19 cellular contexts compared by ENCODE assay signal in genomic region chr14:100144996-100145646, GRCh38. TPM values are rescaled to one million over a fixed set of nuclear protein-coding genes. Genes with fewer than 3 reads are reported as not detected.
DNase-seq lines count a peak whose midpoint lies in the region; ATAC-seq and TF ChIP-seq lines count a peak whose summit lies in the region.
"Had no signal": no experiment of that assay in that cellular context is flagged by ENCODE, and none has a peak within 500 bp of the region (broad histone marks: within the 10 kb centered on the region; RNA-seq: fewer than 3 reads in every experiment).

No MANE protein-coding gene starts in this region.

- H3K27ac ChIP-seq in right cardiac atrium (ENCODE audit: low read length) = no peak overlapping the region
- H3K27ac ChIP-seq: GM23248, neural progenitor cell had no signal

- no peak overlapping the region for H3K27ac Mint-ChIP-seq in WTC11
- peak overlapping the region in 3 of 6 donors; percentile 27 to 71 (median 62) for H3K27ac Mint-ChIP-seq in immature natural killer cell
- H3K27ac Mint-ChIP-seq: activated CD4-positive, alpha-beta T cell treated with anti-CD3 and anti-CD28 coated beads for 36 hours; neural progenitor cell had no signal

- H3K9me3 ChIP-seq in right cardiac atrium (ENCODE audit: control insufficient read depth, low read length) = no peaks in the 10 kb centered on the region

- no peaks in the 10 kb centered on the region for H3K27me3 ChIP-seq in right cardiac atrium (ENCODE audit: control insufficient read depth, insufficient read depth)
- H3K27me3 ChIP-seq: neural progenitor cell had no signal

- H3K4me1 Mint-ChIP-seq in WTC11 = peaks cover 8% of the 10 kb centered on the region
- peaks cover 22 to 23% of the 10 kb centered on the region in 2 donors for H3K4me1 Mint-ChIP-seq in immature natural killer cell

- DNase-seq in HT-29 (ENCODE audit: low spot score) = peak; percentile 72
- no peak for DNase-seq in WTC11 (ENCODE audit: low spot score)
- DNase-seq in right cardiac atrium = peak; percentile 45 to 78 (median 78)
- no peak for DNase-seq in sciatic nerve (ENCODE audit: low spot score)
- DNase-seq in immature natural killer cell = no peak
- no peak for DNase-seq in NCI-H2196 (lab: John Stamatoyannopoulos, UW; ENCODE audit: unreplicated experiment)
- DNase-seq: activated CD4-positive, alpha-beta T cell treated with anti-CD3 and anti-CD28 coated beads for 36 hours; AML-193; effector memory CD4-positive, alpha-beta T cell; GDM1; GM23248; NCI-H146; stimulated activated CD4-positive, alpha-beta T cell treated with anti-CD3 and anti-CD28 coated beads, Interleukin-1b, Interleukin-23, amount 100 ng/mL, for 48 hours; T1000 had no signal

- H3K36me3 Mint-ChIP-seq in WTC11 (no peaks in the 10 kb centered on the region), immature natural killer cell (peaks cover 0 to 14% (median 3%) of the 10 kb centered on the region in 3 donors)
- H3K36me3 Mint-ChIP-seq: activated naive CD4-positive, alpha-beta T cell treated with anti-CD3 and anti-CD28 coated beads, Interleukin-2, amount 50 U/mL, for 24 hours; neural progenitor cell had no signal

- intact Hi-C loops in right cardiac atrium (cut with DNase I) = no loop called here
- intact Hi-C loops in sciatic nerve (cut with DNase I) = no loop called here

- CTCF ChIA-PET in WTC11 (lab: Charles Lee) = interaction anchor here (9.5 kb wide), 1 partner anchor 8 kb away, joined by 136 read pairs; no protein-coding TSS in a partner anchor

- H3K9me3 Mint-ChIP-seq in WTC11 (no peaks in the 10 kb centered on the region), immature natural killer cell (no peaks in the 10 kb centered on the region)
- H3K9me3 Mint-ChIP-seq: activated naive CD4-positive, alpha-beta T cell treated with anti-CD3 and anti-CD28 coated beads, Interleukin-2, amount 50 U/mL, for 24 hours; neural progenitor cell had no signal

- ATAC-seq in WTC11 (no peak), right cardiac atrium (peak; percentile 30 to 36), sciatic nerve (peak; percentile 8), HG03139 (IDR thresholded peaks at IDR 0.05; ENCODE audit: unreplicated experiment) (no peak), GM21529 (IDR thresholded peaks at IDR 0.05; ENCODE audit: unreplicated experiment) (no peak)
- ATAC-seq: activated CD4-positive, alpha-beta T cell treated with anti-CD3 and anti-CD28 coated beads for 36 hours had no signal

- H3K4me3 Mint-ChIP-seq in WTC11 (no peak overlapping the region), immature natural killer cell (no peak overlapping the region)
- H3K4me3 Mint-ChIP-seq: activated CD4-positive, alpha-beta T cell treated with anti-CD3 and anti-CD28 coated beads for 36 hours; activated naive CD4-positive, alpha-beta T cell treated with anti-CD3 and anti-CD28 coated beads, Interleukin-2, amount 50 U/mL, for 24 hours; neural progenitor cell had no signal

- POLR2A ChIA-PET in WTC11 (lab: Charles Lee) = no interaction called here

- H3K27me3 Mint-ChIP-seq in WTC11 (ENCODE audit: low read depth) = no peaks in the 10 kb centered on the region
- H3K27me3 Mint-ChIP-seq in immature natural killer cell (ENCODE audit: low read depth in 3 of 3) = peaks cover 7 to 38% (median 30%) of the 10 kb centered on the region in 3 donors
- H3K27me3 Mint-ChIP-seq: activated CD4-positive, alpha-beta T cell treated with anti-CD3 and anti-CD28 coated beads for 36 hours; activated naive CD4-positive, alpha-beta T cell treated with anti-CD3 and anti-CD28 coated beads, Interleukin-2, amount 50 U/mL, for 24 hours had no signal

- H3K4me3 ChIP-seq in right cardiac atrium (ENCODE audit: low read length) = no peak overlapping the region
- H3K4me3 ChIP-seq: GM23248, lung, neural progenitor cell had no signal

- TF ChIP-seq CTCF in WTC11 (IDR thresholded peaks at IDR 0.05) = no peak

- H3K4me1 ChIP-seq in right cardiac atrium (ENCODE audit: control insufficient read depth, insufficient read depth, low read length) = peaks cover 2% of the 10 kb centered on the region

- WGBS in right cardiac atrium = 72% methylated on average over 18 of the region's 18 CpGs

TF ChIP-seq in WTC11, 78 proteins besides CTCF, POLR2A, EP300 and RAD21:
- TF ChIP-seq GABPB1 (CRISPR knock-in tag; IDR thresholded peaks at IDR 0.05) (peak; percentile 39; the same call in 1 of the 2 replicates), USF1 (CRISPR knock-in tag; IDR thresholded peaks at IDR 0.05) (no peak), RORB (CRISPR knock-in tag; IDR thresholded peaks at IDR 0.05) (no peak)

RNA-seq across cellular contexts. Expression of gene DEGS2, which starts 14.3 kb away (rescaled TPM):
- 87.3 and 94.2 TPM in 2 replicates for total RNA-seq in HT-29 (2014; rRNA removed; shearing (Covaris generic))
- total RNA-seq in WTC11 (2021) (0.53 to 1.6 TPM (median 0.55 TPM) in 3 replicates), right cardiac atrium (under 1 TPM in 3 of 4 donors, not detected in 1; 0.29 to 0.42 (median 0.31) TPM), sciatic nerve (3.4 TPM)
- polyA plus RNA-seq in right cardiac atrium (0.11 TPM), immature natural killer cell (10 to 100 TPM in 2 of 3 donors, 1 to 10 TPM in 1; 7.8 to 21.7 (median 12.1) TPM)
- polyA plus RNA-seq: GM23248 had no signal

Comparison
In these comparisons a context has a peak if more than half of its experiments do, and no peak if none do; other contexts are left out.
1. DNase-seq: peak in HT-29 (single experiment) and right cardiac atrium (3 of 3); none in WTC11 (single experiment), sciatic nerve (single experiment), immature natural killer cell (0 of 3) and NCI-H2196 (single experiment).
2. ATAC-seq: peak in right cardiac atrium (2 of 2) and sciatic nerve (single experiment); none in WTC11 (single experiment), HG03139 (single experiment) and GM21529 (single experiment).
3. RNA of gene DEGS2, which starts 14.3 kb away (total RNA-seq): 87.3 to 94.2 TPM in HT-29; 3.4 TPM in sciatic nerve (single experiment), 0.53 to 1.6 TPM in WTC11 and 0.29 to 0.42 TPM in right cardiac atrium; every median in the first group is over 10 times any median in the second.